8 cellular contexts compared by ENCODE assay signal in the genomic region with DNA sequence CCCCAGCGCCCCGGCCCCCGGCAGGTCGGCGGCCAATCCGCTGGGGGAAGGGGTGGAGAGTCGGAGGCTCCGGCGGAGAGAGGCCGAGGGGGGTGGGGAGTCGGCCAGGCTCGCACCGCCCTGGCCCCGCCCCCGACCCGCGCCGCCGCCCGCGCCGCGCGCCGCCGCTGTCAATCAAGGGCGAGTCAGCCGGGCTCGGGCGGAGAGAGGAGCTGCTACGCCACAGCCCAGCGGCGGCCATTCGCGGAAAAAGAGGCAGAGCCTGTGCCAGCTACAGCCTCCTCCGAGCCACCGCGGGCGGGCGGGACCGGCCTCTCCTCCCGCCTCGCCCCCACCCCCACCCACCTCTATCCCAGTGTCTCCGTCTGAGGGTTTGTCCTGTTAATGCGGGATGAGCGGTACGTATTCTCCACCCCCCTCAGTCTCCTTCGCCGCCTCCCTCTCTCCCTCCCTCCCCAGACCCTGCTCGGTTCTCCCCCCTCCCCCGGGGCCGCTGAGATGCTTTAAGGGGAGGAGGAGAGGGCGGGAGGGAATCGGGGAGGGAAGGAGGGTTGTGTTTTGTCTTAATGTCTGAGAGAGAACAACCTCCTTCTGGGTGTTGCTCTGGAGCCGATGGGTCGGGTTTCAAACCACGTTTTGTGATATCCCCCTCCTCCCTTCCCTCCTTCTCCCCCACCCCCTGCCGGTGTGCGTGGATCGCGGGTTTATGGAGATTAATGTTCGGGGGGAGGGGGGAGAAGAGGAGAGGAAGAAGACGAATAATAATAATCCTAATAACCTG. TPM values are rescaled to one million over a fixed set of nuclear protein-coding genes. Genes with fewer than 3 reads are reported as not detected.
DNase-seq lines count a peak whose midpoint lies in the region; ATAC-seq and TF ChIP-seq lines count a peak whose summit lies in the region.

A gene (plus strand): TSS at position 223 of the 781 bp plus-strand sequence. CDS start 169 bp downstream, at position 392.

- H3K27ac ChIP-seq in VCaP: peak within 1 kb of the TSS; percentile 82
- H3K27ac ChIP-seq in skeletal muscle tissue (ENCODE audit: low read depth, low read length): peak within 1 kb of the TSS; percentile 98

- POLR2A ChIA-PET in AG04449 (lab: Yijun Ruan, JAX): interaction anchor here (0.6 kb wide), 1 partner anchor 560 kb away, joined by 3 read pairs; no protein-coding TSS in a partner anchor

- CTCF ChIA-PET in AG04449 (lab: Yijun Ruan, JAX): interaction anchor here (0.7 to 0.9 kb wide), 2 partner anchors 13 to 574 kb away, joined by 3 read pairs; no protein-coding TSS in a partner anchor

- no peak for TF ChIP-seq CTCF in AG04449 (IDR thresholded peaks at IDR 0.05; ENCODE audit: insufficient read depth, low read length, missing control alignments)
- no peak for TF ChIP-seq CTCF in VCaP (conservative IDR thresholded peaks at IDR 0.05)

- H3K4me3 ChIP-seq in AG04449 (ENCODE audit: low read depth, low read length) (peak within 1 kb of the TSS; percentile 86), iPS-18c (ENCODE audit: insufficient read depth, low read depth, low read length) (peak within 1 kb of the TSS; percentile 94), skeletal muscle tissue (ENCODE audit: low read length in 3 of 3) (peak within 1 kb of the TSS; percentile 86 to 92 (median 89))

- in situ Hi-C loops in T47D (cut with HindIII; ENCODE audit: low pct_unique_long_range_greater_than_20kb, low sequenced_read_pairs): no loop called here

- H3K9ac ChIP-seq in skeletal muscle tissue (ENCODE audit: low read depth in 1 of 3, low read length in 3 of 3): peak within 1 kb of the TSS; percentile 84 to 96 (median 88)

- peaks cover 23 to 29% (median 25%) of the 10 kb centered on the region in 3 donors for H3K4me1 ChIP-seq in skeletal muscle tissue (ENCODE audit: control insufficient read depth in 3 of 3, insufficient read depth in 3 of 3, low read length in 3 of 3)

- no peaks in the 10 kb centered on the region for H3K27me3 ChIP-seq in skeletal muscle tissue (ENCODE audit: control insufficient read depth in 3 of 3, insufficient read depth in 3 of 3, low read length in 3 of 3)

- no peaks in the 10 kb centered on the region for H3K9me3 ChIP-seq in iPS-18c (ENCODE audit: control insufficient read depth, insufficient read depth, low read length)
- H3K9me3 ChIP-seq in skeletal muscle tissue (ENCODE audit: control insufficient read depth in 3 of 3, low read length in 3 of 3): no peaks in the 10 kb centered on the region

- ATAC-seq in GM18873 (IDR thresholded peaks at IDR 0.05; ENCODE audit: low FRiP score, unreplicated experiment) (peak; percentile 73), HG03139 (IDR thresholded peaks at IDR 0.05; ENCODE audit: unreplicated experiment) (peak; percentile 59)

- peak; percentile 52 for DNase-seq in AG04449 (ENCODE audit: low read depth, low spot score)
- DNase-seq in NCI-H2196 treated with DMSO at 0.1 percent for 48 hours (lab: John Stamatoyannopoulos, UW; ENCODE audit: unreplicated experiment): peak; percentile 96
- peak; percentile 92 to 98 for DNase-seq in T47D (ENCODE audit: low read depth in 1 of 2, low spot score in 1 of 2)

- no peaks in the 10 kb centered on the region for H3K36me3 ChIP-seq in skeletal muscle tissue (ENCODE audit: control insufficient read depth in 3 of 3, insufficient read depth in 3 of 3, low read length in 3 of 3)

RNA-seq across cellular contexts. Expression of the gene that starts here (rescaled TPM):
- 8.9 TPM for total RNA-seq in skeletal muscle tissue

Comparison
In these comparisons a context has a peak if more than half of its experiments do, and no peak if none do; other contexts are left out.
1. Peak in every context shown above with its lines: DNase-seq, ATAC-seq, H3K4me3 ChIP-seq and H3K27ac ChIP-seq.